ENCODE assay signal across 27 cellular contexts in genomic region chr5:112569596-112569995, GRCh38.
"Had no signal": no experiment of that assay in that cellular context is flagged by ENCODE, and none has a peak within 500 bp of the region (broad histone marks: within the 10 kb centered on the region; RNA-seq: fewer than 3 reads in every experiment).

No MANE protein-coding gene starts in this region.

- H3K4me1 ChIP-seq: stomach, suprapubic skin, testis, thyroid gland, tibial artery, tibial nerve, transverse colon, upper lobe of left lung, upper lobe of right lung, uterus, vagina had no signal

- H3K9me3 ChIP-seq: stomach, suprapubic skin, testis, thoracic aorta, thyroid gland, tibial artery, tibial nerve, transverse colon, upper lobe of left lung, upper lobe of right lung, uterus, vagina had no signal

- H3K36me3 ChIP-seq: stomach, suprapubic skin, thoracic aorta, thyroid gland, tibial artery, tibial nerve, transverse colon, upper lobe of left lung, upper lobe of right lung, uterus, vagina had no signal

- H3K27me3 ChIP-seq: stomach, suprapubic skin, testis, thyroid gland, tibial artery, tibial nerve, transverse colon, upper lobe of left lung, upper lobe of right lung, uterus, vagina had no signal

- ATAC-seq: stimulated activated effector memory CD8-positive, alpha-beta T cell treated with anti-CD3 and anti-CD28 coated beads, Interleukin-12 subunit alpha, Interleukin-12 subunit beta, amount 100 ng/mL, for 72 hours; stimulated activated memory B cell treated with anti-CD40 and anti-IgM and Interleukin-4, amounts not matched to agents 10 μg/mL and 1 μg/mL and 100 μg/mL, for 72 hours; stimulated activated naive B cell treated with anti-CD40 and anti-IgM and Interleukin-4, amounts not matched to agents 10 μg/mL and 1 μg/mL and 100 μg/mL, for 72 hours; stimulated activated naive CD8-positive, alpha-beta T cell treated with anti-CD3 and anti-CD28 coated beads, Interleukin-15, amount 100 ng/mL, for 72 hours; stimulated activated naive CD8-positive, alpha-beta T cell treated with anti-CD3 and anti-CD28 coated beads, Interleukin-15, Interleukin-2, amounts not matched to agents 100 U/mL and 50 U/mL, for 24 hours; upper lobe of right lung had no signal

- FAIRE-seq: urothelium cell line had no signal

- H3K4me3 ChIP-seq: stomach, suprapubic skin, testis, thoracic aorta, thyroid gland, tibial artery, tibial nerve, transverse colon, upper lobe of left lung, upper lobe of right lung, uterus, vagina had no signal

- H3K27ac ChIP-seq: stomach, suprapubic skin, testis, thoracic aorta, thyroid gland, tibial artery, tibial nerve, transverse colon, upper lobe of left lung, upper lobe of right lung, uterus, vagina had no signal

- DNase-seq: stimulated activated CD4-positive, alpha-beta T cell treated with anti-CD3 and anti-CD28 coated beads, Interleukin-2, amount 100 ng/mL, for 48 hours; stimulated activated CD4-positive, alpha-beta T cell treated with anti-CD3 and anti-CD28 coated beads, Interleukin-4, amount 100 ng/mL, for 1 hour; stimulated activated CD4-positive, alpha-beta T cell treated with anti-CD3 and anti-CD28 coated beads, Interleukin-4, amount 100 ng/mL, for 24 hours; stimulated activated CD4-positive, alpha-beta T cell treated with anti-CD3 and anti-CD28 coated beads, Interleukin-4, amount 100 ng/mL, for 4 hours; stimulated activated CD8-positive, alpha-beta memory T cell treated with anti-CD3 and anti-CD28 coated beads, Interleukin-4, amount 100 ng/mL, for 48 hours; stimulated activated naive B cell treated with anti-CD40 and anti-IgM and Interleukin-4, amounts not matched to agents 10 μg/mL and 1 μg/mL and 100 μg/mL, for 72 hours; stimulated activated naive CD4-positive, alpha-beta T cell; stimulated activated naive CD4-positive, alpha-beta T cell treated with Interleukin-2 at 50 U/mL for 16 hours; stimulated activated naive CD8-positive, alpha-beta T cell treated with anti-CD3 and anti-CD28 coated beads, Interleukin-15, amount 100 ng/mL, for 72 hours; stimulated activated naive CD8-positive, alpha-beta T cell treated with anti-CD3 and anti-CD28 coated beads, Interleukin-15, Interleukin-2, amounts not matched to agents 100 U/mL and 50 U/mL, for 24 hours; stomach; substantia nigra; testis; thyroid gland; tibial artery; transverse colon; trophoblast cell; upper lobe of left lung; upper lobe of right lung; uterus had no signal
